In the genomic region with DNA sequence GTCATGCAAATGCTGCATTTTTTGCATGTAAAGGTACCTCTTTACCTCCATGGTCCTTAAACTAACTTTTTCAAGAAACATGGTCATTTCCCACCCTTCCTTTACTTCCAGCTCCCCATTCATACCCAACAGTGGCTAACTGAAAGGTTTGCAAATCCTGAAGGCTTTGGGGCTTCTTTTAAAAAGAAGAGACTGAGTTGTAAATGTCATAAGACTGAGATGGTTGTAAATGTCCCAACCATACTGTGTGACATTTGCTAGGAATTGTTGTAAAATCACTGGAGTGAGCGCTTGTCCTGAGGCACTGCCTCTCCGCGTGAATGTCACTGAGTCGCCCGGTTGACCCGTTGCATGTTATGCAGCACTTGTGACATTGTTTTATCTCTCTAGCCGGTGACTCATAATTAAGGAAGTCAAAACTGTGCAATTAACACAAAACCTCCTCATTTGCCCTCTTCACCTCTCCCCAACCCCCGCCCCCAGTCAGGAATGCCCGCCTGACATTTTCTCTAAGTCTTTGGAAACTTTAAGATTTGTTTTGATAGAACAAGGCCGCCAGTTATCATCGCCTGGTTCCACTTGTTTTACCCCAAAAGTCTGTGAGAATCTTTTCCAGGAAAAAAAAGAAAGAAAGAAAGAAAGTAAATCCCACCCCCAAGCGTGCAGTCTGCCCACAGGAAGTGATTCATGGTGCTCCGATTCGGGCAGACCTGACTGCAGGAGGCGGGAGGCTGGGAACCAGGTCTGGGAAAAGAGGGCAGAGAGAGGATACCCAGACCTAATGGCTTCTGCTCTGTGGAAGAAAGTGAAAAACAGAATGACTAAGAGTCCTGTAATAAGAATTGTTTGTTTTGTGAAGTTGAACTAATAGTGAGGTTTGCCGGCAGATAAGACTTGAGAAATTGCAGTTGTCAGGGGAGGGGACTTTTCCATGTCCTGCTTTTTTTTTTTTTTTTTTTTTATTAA, we compare ENCODE assay signal across 8 cellular contexts.
DNase-seq lines count a peak whose midpoint lies in the region; ATAC-seq, FAIRE-seq and TF ChIP-seq lines count a peak whose summit lies in the region.

No MANE protein-coding gene starts in this region.

- peak overlapping the region; percentile 82 for H3K27ac Mint-ChIP-seq in activated CD4-positive, alpha-beta T cell treated with anti-CD3 and anti-CD28 coated beads for 36 hours
- H3K27ac Mint-ChIP-seq in brain = peak overlapping the region in 3 of 5 experiments; percentile 20 to 93 (median 37)

- H3K27me3 Mint-ChIP-seq in activated CD4-positive, alpha-beta T cell treated with anti-CD3 and anti-CD28 coated beads for 36 hours = no peaks in the 10 kb centered on the region
- no peaks in the 10 kb centered on the region for H3K27me3 Mint-ChIP-seq in brain

- peaks cover 29 to 49% of the 10 kb centered on the region in 2 donors for H3K4me1 ChIP-seq in kidney (ENCODE audit: control insufficient read depth in 1 of 2, insufficient read depth in 1 of 2, low read depth in 1 of 2, low read length in 2 of 2)

- intact Hi-C loops in activated CD4-positive, alpha-beta T cell treated with anti-CD3 and anti-CD28 coated beads for 36 hours (cut with DNase I, micrococcal nuclease) = loop anchor here (1.0 to 5.0 kb wide), 8 partner anchors 25 to 208 kb away; no protein-coding TSS in a partner anchor
- intact Hi-C loops in kidney (cut with DNase I) = no loop called here

- no peaks in the 10 kb centered on the region for H3K36me3 ChIP-seq in kidney (ENCODE audit: control insufficient read depth in 1 of 2, insufficient read depth in 2 of 2, low read length in 2 of 2)

- H3K9me3 ChIP-seq in kidney (ENCODE audit: control insufficient read depth in 1 of 2, low read length in 2 of 2) = no peaks in the 10 kb centered on the region

- no peak for TF ChIP-seq CTCF in brain (conservative IDR thresholded peaks at IDR 0.05)
- no peak for TF ChIP-seq CTCF in kidney (IDR thresholded peaks at IDR 0.05; ENCODE audit: borderline replicate concordance, extremely low read depth, insufficient read depth)

- H3K4me3 Mint-ChIP-seq in activated CD4-positive, alpha-beta T cell treated with anti-CD3 and anti-CD28 coated beads for 36 hours = peak overlapping the region; percentile 60
- peak overlapping the region in 4 of 5 experiments; percentile 6 to 36 (median 10) for H3K4me3 Mint-ChIP-seq in brain

- peaks cover 68% of the 10 kb centered on the region for H3K4me1 Mint-ChIP-seq in activated CD4-positive, alpha-beta T cell treated with anti-CD3 and anti-CD28 coated beads for 36 hours
- peaks cover 55% of the 10 kb centered on the region for H3K4me1 Mint-ChIP-seq in brain

- peak overlapping the region in 1 of 2 donors; percentile 10 for H3K9ac ChIP-seq in kidney (ENCODE audit: low read length in 2 of 2)

- peaks cover 9% of the 10 kb centered on the region for H3K36me3 Mint-ChIP-seq in activated CD4-positive, alpha-beta T cell treated with anti-CD3 and anti-CD28 coated beads for 36 hours (ENCODE audit: low read depth)
- peaks cover 3% of the 10 kb centered on the region for H3K36me3 Mint-ChIP-seq in brain

- CTCF ChIA-PET in activated CD4-positive, alpha-beta T cell treated with anti-CD3 and anti-CD28 coated beads for 36 hours (lab: Charles Lee) = interaction anchor here (0.6 to 1.5 kb wide), 4 partner anchors 11 to 187 kb away, joined by 3 to 6 read pairs (median 4); no protein-coding TSS in a partner anchor

- peak; percentile 74 for DNase-seq in activated CD4-positive, alpha-beta T cell treated with anti-CD3 and anti-CD28 coated beads for 36 hours
- no peak for DNase-seq in activated CD4-positive, alpha-beta T cell treated with anti-CD3 and anti-CD28 coated beads for 1 hour
- peak; percentile 91 for DNase-seq in kidney
- DNase-seq in stimulated activated CD4-positive, alpha-beta T cell treated with anti-CD3 and anti-CD28 coated beads, Interleukin-4, amount 100 ng/mL, for 1 hour = peak; percentile 25

- POLR2A ChIA-PET in activated CD4-positive, alpha-beta T cell treated with anti-CD3 and anti-CD28 coated beads for 36 hours (lab: Charles Lee) = no interaction called here

- peak overlapping the region; percentile 63 to 79 for H3K27ac ChIP-seq in kidney (ENCODE audit: low read depth in 2 of 2, low read length in 2 of 2)

- H3K9me3 Mint-ChIP-seq in activated CD4-positive, alpha-beta T cell treated with anti-CD3 and anti-CD28 coated beads for 36 hours (ENCODE audit: low read depth) = no peaks in the 10 kb centered on the region
- H3K9me3 Mint-ChIP-seq in brain = no peaks in the 10 kb centered on the region

- peak overlapping the region in 1 of 2 donors; percentile 9 for H3K4me3 ChIP-seq in kidney (ENCODE audit: low read length in 2 of 2)

- ATAC-seq in activated CD4-positive, alpha-beta T cell treated with anti-CD3 and anti-CD28 coated beads for 36 hours = peak; percentile 67
- ATAC-seq in SK-N-SH treated with all-trans-retinoic acid at 6 μM for 48 hours (peak; percentile 83), HG03045 (IDR thresholded peaks at IDR 0.05; ENCODE audit: unreplicated experiment) (no peak), GM18861 (IDR thresholded peaks at IDR 0.05; ENCODE audit: unreplicated experiment) (no peak)

- no peak for FAIRE-seq in kidney (lab: Jason Lieb, UNC)

TF ChIP-seq in SK-N-SH treated with all-trans-retinoic acid at 6 μM for 48 hours, 23 proteins besides CTCF, POLR2A, EP300 and RAD21 (continues in another document):
- TF ChIP-seq ISL1 (CRISPR knock-in tag; IDR thresholded peaks at IDR 0.05) (peak; percentile 76), ZNF8 (CRISPR knock-in tag; IDR thresholded peaks at IDR 0.05) (no peak), ZFP30 (CRISPR knock-in tag; IDR thresholded peaks at IDR 0.05) (no peak), PPARA (CRISPR knock-in tag; IDR thresholded peaks at IDR 0.05; ENCODE audit: borderline replicate concordance) (no peak), BACH2 (CRISPR knock-in tag; IDR thresholded peaks at IDR 0.05; ENCODE audit: borderline replicate concordance) (no peak), RARB (CRISPR knock-in tag; IDR thresholded peaks at IDR 0.05) (no peak), ZFP3 (CRISPR knock-in tag; IDR thresholded peaks at IDR 0.05) (peak; percentile 46), SNAI2 (CRISPR knock-in tag; IDR thresholded peaks at IDR 0.05) (peak; percentile 78; the same call in 1 of the 2 replicates), CSDC2 (CRISPR knock-in tag; IDR thresholded peaks at IDR 0.05) (no peak), ZC3H10 (CRISPR knock-in tag; IDR thresholded peaks at IDR 0.05) (no peak), ZNF70 (CRISPR knock-in tag; IDR thresholded peaks at IDR 0.05) (no peak), ESRRG (CRISPR knock-in tag; IDR thresholded peaks at IDR 0.05) (no peak)
- TF ChIP-seq, protein P1, sequence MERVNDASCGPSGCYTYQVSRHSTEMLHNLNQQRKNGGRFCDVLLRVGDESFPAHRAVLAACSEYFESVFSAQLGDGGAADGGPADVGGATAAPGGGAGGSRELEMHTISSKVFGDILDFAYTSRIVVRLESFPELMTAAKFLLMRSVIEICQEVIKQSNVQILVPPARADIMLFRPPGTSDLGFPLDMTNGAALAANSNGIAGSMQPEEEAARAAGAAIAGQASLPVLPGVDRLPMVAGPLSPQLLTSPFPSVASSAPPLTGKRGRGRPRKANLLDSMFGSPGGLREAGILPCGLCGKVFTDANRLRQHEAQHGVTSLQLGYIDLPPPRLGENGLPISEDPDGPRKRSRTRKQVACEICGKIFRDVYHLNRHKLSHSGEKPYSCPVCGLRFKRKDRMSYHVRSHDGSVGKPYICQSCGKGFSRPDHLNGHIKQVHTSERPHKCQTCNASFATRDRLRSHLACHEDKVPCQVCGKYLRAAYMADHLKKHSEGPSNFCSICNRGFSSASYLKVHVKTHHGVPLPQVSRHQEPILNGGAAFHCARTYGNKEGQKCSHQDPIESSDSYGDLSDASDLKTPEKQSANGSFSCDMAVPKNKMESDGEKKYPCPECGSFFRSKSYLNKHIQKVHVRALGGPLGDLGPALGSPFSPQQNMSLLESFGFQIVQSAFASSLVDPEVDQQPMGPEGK (CRISPR knock-in tag; IDR thresholded peaks at IDR 0.05; ENCODE audit: borderline replicate concordance) = no peak
- TF ChIP-seq, protein P2, sequence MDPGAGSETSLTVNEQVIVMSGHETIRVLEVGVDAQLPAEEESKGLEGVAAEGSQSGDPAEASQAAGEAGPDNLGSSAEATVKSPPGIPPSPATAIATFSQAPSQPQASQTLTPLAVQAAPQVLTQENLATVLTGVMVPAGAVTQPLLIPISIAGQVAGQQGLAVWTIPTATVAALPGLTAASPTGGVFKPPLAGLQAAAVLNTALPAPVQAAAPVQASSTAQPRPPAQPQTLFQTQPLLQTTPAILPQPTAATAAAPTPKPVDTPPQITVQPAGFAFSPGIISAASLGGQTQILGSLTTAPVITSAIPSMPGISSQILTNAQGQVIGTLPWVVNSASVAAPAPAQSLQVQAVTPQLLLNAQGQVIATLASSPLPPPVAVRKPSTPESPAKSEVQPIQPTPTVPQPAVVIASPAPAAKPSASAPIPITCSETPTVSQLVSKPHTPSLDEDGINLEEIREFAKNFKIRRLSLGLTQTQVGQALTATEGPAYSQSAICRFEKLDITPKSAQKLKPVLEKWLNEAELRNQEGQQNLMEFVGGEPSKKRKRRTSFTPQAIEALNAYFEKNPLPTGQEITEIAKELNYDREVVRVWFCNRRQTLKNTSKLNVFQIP (CRISPR knock-in tag; IDR thresholded peaks at IDR 0.05; ENCODE audit: borderline replicate concordance, low read depth) = 0 out of 2 replicates have a peak, but pooled peaks have one; percentile 12
- TF ChIP-seq, protein P3, sequence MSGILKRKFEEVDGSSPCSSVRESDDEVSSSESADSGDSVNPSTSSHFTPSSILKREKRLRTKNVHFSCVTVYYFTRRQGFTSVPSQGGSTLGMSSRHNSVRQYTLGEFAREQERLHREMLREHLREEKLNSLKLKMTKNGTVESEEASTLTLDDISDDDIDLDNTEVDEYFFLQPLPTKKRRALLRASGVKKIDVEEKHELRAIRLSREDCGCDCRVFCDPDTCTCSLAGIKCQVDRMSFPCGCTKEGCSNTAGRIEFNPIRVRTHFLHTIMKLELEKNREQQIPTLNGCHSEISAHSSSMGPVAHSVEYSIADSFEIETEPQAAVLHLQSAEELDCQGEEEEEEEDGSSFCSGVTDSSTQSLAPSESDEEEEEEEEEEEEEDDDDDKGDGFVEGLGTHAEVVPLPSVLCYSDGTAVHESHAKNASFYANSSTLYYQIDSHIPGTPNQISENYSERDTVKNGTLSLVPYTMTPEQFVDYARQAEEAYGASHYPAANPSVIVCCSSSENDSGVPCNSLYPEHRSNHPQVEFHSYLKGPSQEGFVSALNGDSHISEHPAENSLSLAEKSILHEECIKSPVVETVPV (CRISPR knock-in tag; IDR thresholded peaks at IDR 0.05) = no peak

Comparison
In these comparisons a context has a peak if more than half of its experiments do, and no peak if none do; other contexts are left out.
1. ATAC-seq: peak in activated CD4-positive, alpha-beta T cell treated with anti-CD3 and anti-CD28 coated beads for 36 hours (single experiment) and SK-N-SH treated with all-trans-retinoic acid at 6 μM for 48 hours (single experiment); none in HG03045 (single experiment) and GM18861 (single experiment).